In the genomic region with DNA sequence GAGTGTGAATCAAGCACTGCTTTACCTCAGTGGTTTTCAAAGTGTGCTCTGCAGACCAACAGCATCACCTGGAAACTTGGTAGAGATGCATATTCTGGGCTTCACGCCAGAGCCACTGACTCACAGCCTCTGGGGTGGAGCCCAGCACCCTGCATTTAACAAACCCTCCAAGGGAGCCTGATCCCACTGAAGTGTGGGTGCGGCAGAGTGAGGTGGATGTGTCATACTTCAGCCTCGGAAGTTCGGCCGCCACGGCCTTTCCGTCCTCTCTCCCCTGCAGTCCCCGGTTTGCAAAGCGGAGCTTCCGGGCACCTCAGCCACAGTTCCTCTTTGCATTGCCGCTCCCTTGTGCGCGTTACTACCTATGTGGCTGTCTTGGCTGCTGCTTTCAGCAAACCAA, we compare ENCODE assay signal across 10 cellular contexts. TPM values are rescaled to one million over a fixed set of nuclear protein-coding genes. Genes with fewer than 3 reads are reported as not detected.
A peak's percentile ranks its signal among the peaks of the same experiment; 100 is the strongest.
DNase-seq lines count a peak whose midpoint lies in the region; ATAC-seq, FAIRE-seq and TF ChIP-seq lines count a peak whose summit lies in the region.
"Had no signal": no experiment of that assay in that cellular context is flagged by ENCODE, and none has a peak within 500 bp of the region (broad histone marks: within the 10 kb centered on the region; RNA-seq: fewer than 3 reads in every experiment).

No MANE protein-coding gene starts in this region.

- peaks cover 30% of the 10 kb centered on the region for H3K4me1 ChIP-seq in RWPE2 (ENCODE audit: insufficient read depth, poor library complexity, severe bottlenecking)

- ATAC-seq in RWPE2 (ENCODE audit: low read depth): peak; percentile 98
- ATAC-seq in HG02840 (IDR thresholded peaks at IDR 0.05; ENCODE audit: low FRiP score, unreplicated experiment): no peak
- ATAC-seq in GM21390 (IDR thresholded peaks at IDR 0.05; ENCODE audit: unreplicated experiment): no peak

- H3K36me3 ChIP-seq in RWPE2 (ENCODE audit: low read depth) (no peaks in the 10 kb centered on the region), bronchial epithelial cell (ENCODE audit: control insufficient read depth, insufficient read depth, low read length) (no peaks in the 10 kb centered on the region)

- DNase-seq in AG08396 (ENCODE audit: low spot score): peak; percentile 12
- peak; percentile 100 for DNase-seq in HT-29 (ENCODE audit: low spot score)
- peak; percentile 94 for DNase-seq in RWPE2 (ENCODE audit: low spot score)
- peak; percentile 98 for DNase-seq in bronchial epithelial cell (ENCODE audit: low read depth)
- DNase-seq in stimulated activated CD8-positive, alpha-beta memory T cell treated with anti-CD3 and anti-CD28 coated beads, Interleukin-12 subunit alpha, Interleukin-12 subunit beta, amount 100 ng/mL, for 4 hours (ENCODE audit: low read depth): peak; percentile 10
- DNase-seq in globus pallidus (ENCODE audit: low spot score): no peak

- H3K27ac ChIP-seq in RWPE2 (ENCODE audit: poor library complexity, severe bottlenecking): peak overlapping the region; percentile 53

- H3K27me3 ChIP-seq in RWPE2 (ENCODE audit: insufficient read depth, poor library complexity, severe bottlenecking) (no peaks in the 10 kb centered on the region), bronchial epithelial cell (ENCODE audit: control insufficient read depth, insufficient read depth, low read length) (no peaks in the 10 kb centered on the region)

- TF ChIP-seq CTCF in RWPE2 (IDR thresholded peaks at IDR 0.05; ENCODE audit: poor library complexity, severe bottlenecking) (no peak), bronchial epithelial cell (IDR thresholded peaks at IDR 0.05; ENCODE audit: insufficient read depth, low read length, severe bottlenecking) (no peak)

- no peaks in the 10 kb centered on the region for H3K9me3 ChIP-seq in RWPE2 (ENCODE audit: severe bottlenecking)

- peak; percentile 93 for FAIRE-seq in bronchial epithelial cell (lab: Jason Lieb, UNC)
- FAIRE-seq: islet of Langerhans had no signal

- H3K4me3 ChIP-seq in RWPE2 (ENCODE audit: severe bottlenecking) (no peak overlapping the region), bronchial epithelial cell (ENCODE audit: low read depth, low read length) (no peak overlapping the region)

RNA-seq across cellular contexts. Expression of a gene that starts 33.3 kb away (rescaled TPM):
- 148 and 170 TPM in 2 replicates for total RNA-seq in HT-29 (2014; rRNA removed; shearing (Covaris generic))
- total RNA-seq in bronchial epithelial cell: 41.9 and 43.4 TPM in 2 replicates

RNA-seq across cellular contexts. Expression of a gene that starts 33.6 kb away (rescaled TPM):
- total RNA-seq in HT-29 (2014; rRNA removed; shearing (Covaris generic)): 3.7 and 8.3 TPM in 2 replicates
- under 0.01 and 0.79 TPM in 2 replicates for total RNA-seq in bronchial epithelial cell
- total RNA-seq: T-helper 2 cell treated with Interferon-gamma antibody and Interleukin-4, amounts not matched to agents 100 ng/mL and 5 ng/mL, for 36 hours had no signal
